ENCODE assay signal across 16 cellular contexts in the genomic region with DNA sequence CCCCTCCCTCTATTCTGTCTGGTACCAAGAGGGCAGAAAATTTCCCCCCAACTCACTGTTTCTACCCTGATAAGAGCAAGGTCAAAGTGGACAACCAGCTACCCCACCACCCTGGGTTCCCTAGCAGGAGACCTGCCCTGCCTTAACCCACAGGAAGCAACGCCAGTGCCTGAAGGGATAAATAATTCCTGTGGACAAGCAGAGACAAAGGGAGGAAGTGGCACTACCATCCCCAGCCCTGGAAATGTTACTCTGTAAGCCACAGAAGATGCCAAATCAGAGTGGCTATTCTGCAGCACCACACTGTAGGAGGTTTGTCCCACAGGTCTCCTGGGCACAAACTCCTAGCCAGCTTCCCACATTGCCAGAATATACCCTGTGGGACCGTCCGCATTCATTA.
A peak's percentile ranks its signal among the peaks of the same experiment; 100 is the strongest.
DNase-seq lines count a peak whose midpoint lies in the region; ATAC-seq and TF ChIP-seq lines count a peak whose summit lies in the region.
"Had no signal": no experiment of that assay in that cellular context is flagged by ENCODE, and none has a peak within 500 bp of the region (broad histone marks: within the 10 kb centered on the region; RNA-seq: fewer than 3 reads in every experiment).

No MANE protein-coding gene starts in this region.

- no peak overlapping the region for H2AK5ac ChIP-seq in trophoblast cell (ENCODE audit: low read length)

- H2AFZ ChIP-seq in HCT116 (ENCODE audit: low read depth, low read length, poor library complexity, severe bottlenecking) (peak overlapping the region; percentile 98), trophoblast cell (ENCODE audit: insufficient read depth, low read length, poor library complexity) (no peak overlapping the region)

- DNase-seq in HCT116 (ENCODE audit: low read depth, low spot score): no peak
- DNase-seq in RPMI7951 (ENCODE audit: low read depth): peak; percentile 57
- DNase-seq in endothelial cell (ENCODE audit: low spot score): peak; percentile 15
- no peak for DNase-seq in trophoblast cell
- DNase-seq in activated CD4-positive, CD25-positive, alpha-beta regulatory T cell (lab: John Stamatoyannopoulos, UW): no peak
- DNase-seq in Ammon's horn (ENCODE audit: low spot score): no peak
- DNase-seq: Calu3; CD4-positive, alpha-beta memory T cell; DMS79 treated with DMSO at 0.1 percent for 48 hours; IMR-90 had no signal

- H3K4me1 Mint-ChIP-seq in endothelial cell (ENCODE audit: unreplicated experiment): peaks cover 12% of the 10 kb centered on the region
- H3K4me1 Mint-ChIP-seq: CD14-positive monocyte; CD4-positive, alpha-beta memory T cell had no signal

- H3K79me1 ChIP-seq in trophoblast cell (ENCODE audit: low read length): no peaks in the 10 kb centered on the region

- peaks cover 0 to 7% of the 10 kb centered on the region in 2 experiments; a peak in 1 of 4 replicates for H3K4me1 ChIP-seq in HCT116 (ENCODE audit: control insufficient read depth in 1 of 2, insufficient read depth in 2 of 2, low read length in 2 of 2)
- H3K4me1 ChIP-seq in trophoblast cell (ENCODE audit: control insufficient read depth in 1 of 2, insufficient read depth in 2 of 2, low read length in 2 of 2): peaks cover 0 to 2% of the 10 kb centered on the region in 2 experiments
- H3K4me1 ChIP-seq: BLaER1, HAP-1 had no signal

- no peaks in the 10 kb centered on the region for H3K27me3 ChIP-seq in HCT116 (ENCODE audit: insufficient read depth, low read length)
- H3K27me3 ChIP-seq in trophoblast cell (ENCODE audit: insufficient read depth, low read length): no peaks in the 10 kb centered on the region
- H3K27me3 ChIP-seq: BLaER1 had no signal

- H4K91ac ChIP-seq in trophoblast cell (ENCODE audit: low read depth, low read length): no peak overlapping the region

- H3K4me2 ChIP-seq in HCT116 (ENCODE audit: low read length) (no peak overlapping the region), trophoblast cell (ENCODE audit: low read length) (no peak overlapping the region)
- H3K4me2 ChIP-seq: BLaER1 had no signal

- no peak overlapping the region for H2BK5ac ChIP-seq in trophoblast cell (ENCODE audit: low read depth, low read length, poor library complexity)

- H3K36me3 Mint-ChIP-seq in endothelial cell (ENCODE audit: low read depth, unreplicated experiment): no peaks in the 10 kb centered on the region
- H3K36me3 Mint-ChIP-seq: CD14-positive monocyte; CD4-positive, alpha-beta memory T cell had no signal

- no peak for TF ChIP-seq POLR2A in HCT116 (IDR thresholded peaks at IDR 0.05; ENCODE audit: borderline replicate concordance, extremely low read depth, insufficient read depth, insufficient read length)

- CTCF ChIA-PET in HCT116 (lab: Charles Lee): interaction anchor here (1.1 to 1.2 kb wide), 2 partner anchors 8 to 29 kb away, joined by 3 read pairs; no protein-coding TSS in a partner anchor

- H3K9me3 Mint-ChIP-seq in endothelial cell (ENCODE audit: unreplicated experiment): no peaks in the 10 kb centered on the region
- H3K9me3 Mint-ChIP-seq: CD4-positive, alpha-beta memory T cell had no signal

- H3K27me3 Mint-ChIP-seq in endothelial cell (ENCODE audit: unreplicated experiment): peaks cover 4% of the 10 kb centered on the region

- no peak overlapping the region for H3K27ac ChIP-seq in HCT116 (ENCODE audit: low read depth, low read length)
- no peak overlapping the region for H3K27ac ChIP-seq in trophoblast cell (ENCODE audit: low read depth, low read length)
- H3K27ac ChIP-seq: BLaER1 had no signal

- H4K12ac ChIP-seq in trophoblast cell (ENCODE audit: low read depth, low read length): no peak overlapping the region

- no peak overlapping the region for H2BK12ac ChIP-seq in trophoblast cell (ENCODE audit: low read length)

- RAD21 ChIA-PET in HCT116 (lab: Charles Lee; ENCODE audit: low non-redundant PET in 1 of 2, low total read pairs in 2 of 2, uncharacterized antibody in 2 of 2, unreplicated experiment in 2 of 2): no interaction called here

- no peak overlapping the region for H3K4me3 Mint-ChIP-seq in endothelial cell (ENCODE audit: unreplicated experiment)
- H3K4me3 Mint-ChIP-seq: CD14-positive monocyte; CD4-positive, alpha-beta memory T cell had no signal

- peak overlapping the region; percentile 87 for H3K27ac Mint-ChIP-seq in endothelial cell (ENCODE audit: unreplicated experiment)
- H3K27ac Mint-ChIP-seq: CD14-positive monocyte; CD4-positive, alpha-beta memory T cell had no signal

- H3K9me3 ChIP-seq in HCT116 (ENCODE audit: control insufficient read depth in 1 of 2, insufficient read depth in 1 of 2, low read depth in 1 of 2, low read length in 2 of 2) (no peaks in the 10 kb centered on the region), trophoblast cell (ENCODE audit: insufficient read depth, low read depth, low read length) (no peaks in the 10 kb centered on the region)
- H3K9me3 ChIP-seq: BLaER1, HAP-1 had no signal

- H3K14ac ChIP-seq in trophoblast cell (ENCODE audit: low read length): no peak overlapping the region

- H3K9ac ChIP-seq in HCT116 (ENCODE audit: low read length) (no peak overlapping the region), trophoblast cell (ENCODE audit: low read length) (no peak overlapping the region)
- H3K9ac ChIP-seq: BLaER1 had no signal

- ATAC-seq in HCT116: no peak
- no peak for ATAC-seq in GM19328 (IDR thresholded peaks at IDR 0.05; ENCODE audit: unreplicated experiment)
- ATAC-seq: GM12878, K562 had no signal

- TF ChIP-seq CTCF in HCT116 (IDR thresholded peaks at IDR 0.05 in 2 of 3, conservative IDR thresholded peaks at IDR 0.05 in 1 of 3; ENCODE audit: borderline replicate concordance in 1 of 3, insufficient read depth in 1 of 3, low read depth in 2 of 3, low read length in 2 of 3) (no peak), endothelial cell (IDR thresholded peaks at IDR 0.05; ENCODE audit: unreplicated experiment) (no peak)

- no peak overlapping the region for H4K8ac ChIP-seq in trophoblast cell (ENCODE audit: low read depth, low read length)

- H3K4me3 ChIP-seq in HCT116 (replicated peaks in 1 of 2; ENCODE audit: low read depth in 1 of 2, low read length in 2 of 2): no peak overlapping the region
- H3K4me3 ChIP-seq in trophoblast cell (ENCODE audit: low read depth, low read length): peak overlapping the region; percentile 20
- H3K4me3 ChIP-seq: BLaER1, GM12878, HAP-1, K562 had no signal

- BruUV-seq in HCT116 (replicated peaks; lab: Mats Ljungman, UMichigan): no TSS peak

- no peak overlapping the region for H2BK120ac ChIP-seq in trophoblast cell (ENCODE audit: insufficient read depth, low read length, poor library complexity)

- intact Hi-C loops in HCT116 (cut with micrococcal nuclease): no loop called here

- no peak overlapping the region for H3K18ac ChIP-seq in trophoblast cell (ENCODE audit: low read length)

- POLR2A ChIA-PET in HCT116 (lab: Charles Lee): no interaction called here

- H3K4ac ChIP-seq in trophoblast cell (ENCODE audit: low read depth, low read length): no peak overlapping the region

- no peak overlapping the region for H3K23ac ChIP-seq in trophoblast cell (ENCODE audit: low read length)

- no peak for TF ChIP-seq RAD21 in HCT116 (IDR thresholded peaks at IDR 0.05; ENCODE audit: low read depth)

- H3K79me2 ChIP-seq in HCT116 (ENCODE audit: insufficient read depth, low read length) (no peaks in the 10 kb centered on the region), trophoblast cell (ENCODE audit: control insufficient read depth, insufficient read depth, low read length, poor library complexity) (no peaks in the 10 kb centered on the region)

- no peaks in the 10 kb centered on the region for H4K20me1 ChIP-seq in HCT116 (ENCODE audit: insufficient read depth)
- H4K20me1 ChIP-seq: BLaER1 had no signal

- WGBS in trophoblast cell (ENCODE audit: extremely low coverage, insufficient coverage, insufficient read length): no CpG with 5 or more reads among the region's 3 CpGs

- no peaks in the 10 kb centered on the region for H3K9me2 ChIP-seq in HCT116 (ENCODE audit: insufficient read depth)

- H3K36me3 ChIP-seq in HCT116 (ENCODE audit: control insufficient read depth in 1 of 2, insufficient read depth in 2 of 2, low read length in 2 of 2) (no peaks in the 10 kb centered on the region), trophoblast cell (ENCODE audit: control insufficient read depth in 1 of 2, insufficient read depth in 2 of 2, low read length in 2 of 2) (no peaks in the 10 kb centered on the region)
- H3K36me3 ChIP-seq: BLaER1, HAP-1 had no signal

TF ChIP-seq in HCT116, 20 proteins besides CTCF, POLR2A, EP300 and RAD21:
- TF ChIP-seq SIN3A (IDR thresholded peaks at IDR 0.05; ENCODE audit: low read depth) (no peak), FOSL1 (IDR thresholded peaks at IDR 0.05; ENCODE audit: low read depth) (no peak), YY1 (IDR thresholded peaks at IDR 0.05; ENCODE audit: extremely low read depth, insufficient replicate concordance, low read depth, low read length) (no peak), TCF7L2 (IDR thresholded peaks at IDR 0.05; ENCODE audit: borderline replicate concordance, extremely low read depth, insufficient read depth, insufficient read length) (no peak)

Comparison
In these comparisons a context has a peak if more than half of its experiments do, and no peak if none do; other contexts are left out.
1. DNase-seq: peak in RPMI7951 (single experiment) and endothelial cell (single experiment); none in HCT116 (single experiment), trophoblast cell (0 of 2), activated CD4-positive, CD25-positive, alpha-beta regulatory T cell (0 of 4) and Ammon's horn (single experiment).